In genomic region chr14:37591311-37591940, GRCh38 we compare ENCODE assay signal across 10 cellular contexts. TPM values are rescaled to one million over a fixed set of nuclear protein-coding genes. Genes with fewer than 3 reads are reported as not detected.
A peak's percentile ranks its signal among the peaks of the same experiment; 100 is the strongest.
DNase-seq lines count a peak whose midpoint lies in the region; ATAC-seq, FAIRE-seq and TF ChIP-seq lines count a peak whose summit lies in the region.
"Had no signal": no experiment of that assay in that cellular context is flagged by ENCODE, and none has a peak within 500 bp of the region (broad histone marks: within the 10 kb centered on the region; RNA-seq: fewer than 3 reads in every experiment).

No MANE protein-coding gene starts in this region.

- peak overlapping the region; percentile 82 for H3K27ac Mint-ChIP-seq in T-helper 2 cell treated with Interferon-gamma antibody and Interleukin-4, amounts not matched to agents 5 μg/mL and 100 μg/mL, for 36 hours

- ATAC-seq in GM18505 (IDR thresholded peaks at IDR 0.05; ENCODE audit: unreplicated experiment): no peak

- H3K4me2 ChIP-seq in hepatocyte: peak overlapping the region; percentile 87

- no peaks in the 10 kb centered on the region for H4K20me1 ChIP-seq in hepatocyte (ENCODE audit: insufficient read depth, poor library complexity, severe bottlenecking)

- WGBS in hepatocyte (ENCODE audit: low lambda C conversion rate, missing lambda C conversion rate): 2% methylated on average over 27 of the region's 45 CpGs
- 2 to 9% (median 5%) methylated on average over 36 to 45 of the region's 45 CpGs for WGBS in small intestine, 3 donors

- H3K4me1 Mint-ChIP-seq in T-helper 2 cell treated with Interferon-gamma antibody and Interleukin-4, amounts not matched to agents 5 μg/mL and 100 μg/mL, for 36 hours (ENCODE audit: low read depth): peaks cover 4% of the 10 kb centered on the region

- H3K79me2 ChIP-seq in hepatocyte: peaks cover 53% of the 10 kb centered on the region

- H3K36me3 ChIP-seq in hepatocyte (replicated peaks; ENCODE audit: insufficient read depth, low read depth) (no peaks in the 10 kb centered on the region), small intestine (ENCODE audit: control insufficient read depth in 2 of 2, insufficient read depth in 2 of 2, low read length in 2 of 2) (peaks cover 0 to 1% of the 10 kb centered on the region in 2 donors)

- DNase-seq in T-helper 2 cell treated with Interferon-gamma antibody and Interleukin-4, amounts not matched to agents 5 μg/mL and 100 μg/mL, for 36 hours (ENCODE audit: low spot score): no peak
- no peak for DNase-seq in T-helper 2 cell
- DNase-seq in NCI-H510A treated with DMSO at 0.1 percent for 48 hours (lab: John Stamatoyannopoulos, UW): peak; percentile 50
- DNase-seq in hepatocyte (ENCODE audit: low spot score): peak; percentile 75
- peak; percentile 49 for DNase-seq in small intestine
- DNase-seq in GDM1 (lab: John Stamatoyannopoulos, UW): no peak
- no peak for DNase-seq in occipital lobe (lab: John Stamatoyannopoulos, UW)
- DNase-seq: NCI-H1436 treated with DMSO at 0.1 percent for 48 hours had no signal

- H2AFZ ChIP-seq in hepatocyte: no peak overlapping the region

- H3K27ac ChIP-seq in hepatocyte (peak overlapping the region; percentile 95), small intestine (ENCODE audit: low read depth in 1 of 2, low read length in 1 of 2) (peak overlapping the region; percentile 74 to 80)

- no peak for TF ChIP-seq POLR2A in GM18505 (IDR thresholded peaks at IDR 0.05; ENCODE audit: borderline replicate concordance, extremely low read depth, insufficient read depth, insufficient read length)

- H3K4me1 ChIP-seq in hepatocyte (ENCODE audit: insufficient read depth) (peaks cover 1% of the 10 kb centered on the region), small intestine (ENCODE audit: control insufficient read depth in 2 of 2, insufficient read depth in 1 of 2, low read depth in 1 of 2, low read length in 1 of 2) (no peaks in the 10 kb centered on the region)

- peak overlapping the region; percentile 29 for H3K4me3 Mint-ChIP-seq in T-helper 2 cell treated with Interferon-gamma antibody and Interleukin-4, amounts not matched to agents 5 μg/mL and 100 μg/mL, for 36 hours

- peaks cover 66% of the 10 kb centered on the region for H3K27me3 ChIP-seq in hepatocyte
- H3K27me3 ChIP-seq in small intestine (ENCODE audit: control insufficient read depth in 2 of 2, insufficient read depth in 2 of 2, low read length in 2 of 2): peaks cover 0 to 37% of the 10 kb centered on the region in 2 donors

- peak; percentile 37 for TF ChIP-seq CTCF in hepatocyte (IDR thresholded peaks at IDR 0.05; ENCODE audit: poor library complexity)

- FAIRE-seq in small intestine (lab: Jason Lieb, UNC): no peak

- peaks cover 2% of the 10 kb centered on the region for H3K9me3 Mint-ChIP-seq in T-helper 2 cell treated with Interferon-gamma antibody and Interleukin-4, amounts not matched to agents 5 μg/mL and 100 μg/mL, for 36 hours

- H3K36me3 Mint-ChIP-seq in T-helper 2 cell treated with Interferon-gamma antibody and Interleukin-4, amounts not matched to agents 5 μg/mL and 100 μg/mL, for 36 hours (ENCODE audit: low read depth): no peaks in the 10 kb centered on the region

- no peaks in the 10 kb centered on the region for H3K9me2 ChIP-seq in hepatocyte (replicated peaks; ENCODE audit: insufficient read depth)

- H3K9me3 ChIP-seq in hepatocyte (ENCODE audit: low read depth) (no peaks in the 10 kb centered on the region), small intestine (ENCODE audit: control insufficient read depth, low read depth) (no peaks in the 10 kb centered on the region)

- H3K27me3 Mint-ChIP-seq in T-helper 2 cell treated with Interferon-gamma antibody and Interleukin-4, amounts not matched to agents 5 μg/mL and 100 μg/mL, for 36 hours (ENCODE audit: low read depth): peaks cover 73% of the 10 kb centered on the region

- H3K4me3 ChIP-seq in hepatocyte (peak overlapping the region; percentile 54), small intestine (ENCODE audit: low read depth in 1 of 2, low read length in 2 of 2) (peak overlapping the region; percentile 44 to 69)

RNA-seq across cellular contexts. Expression of gene FOXA1, which starts 3.6 kb away (rescaled TPM):
- 87.9 and 89.2 TPM in 2 replicates for total RNA-seq in hepatocyte
- polyA plus RNA-seq in hepatocyte: 75.3 and 85.7 TPM in 2 replicates
- 10 to 100 TPM in 2 of 3 donors, 1 to 10 TPM in 1; 8.4 to 11.9 (median 10.9) TPM for polyA plus RNA-seq in small intestine
- total RNA-seq in occipital lobe: not detected

RNA-seq across cellular contexts. Expression of gene TTC6, which starts 4.0 kb away (rescaled TPM):
- total RNA-seq in hepatocyte: 20.1 and 20.8 TPM in 2 replicates
- 6.4 and 8.8 TPM in 2 replicates for polyA plus RNA-seq in hepatocyte
- under 1 TPM; 0.22 to 0.54 (median 0.54) TPM for polyA plus RNA-seq in small intestine
- total RNA-seq in occipital lobe: 0.62 TPM
- polyA plus RNA-seq: AG04450 had no signal

Comparison
In these comparisons a context has a peak if more than half of its experiments do, and no peak if none do; other contexts are left out.
1. DNase-seq: peak in NCI-H510A treated with DMSO at 0.1 percent for 48 hours (single experiment), hepatocyte (single experiment) and small intestine (single experiment); none in T-helper 2 cell treated with Interferon-gamma antibody and Interleukin-4, amounts not matched to agents 5 μg/mL and 100 μg/mL, for 36 hours (single experiment), T-helper 2 cell (0 of 5), GDM1 (single experiment) and occipital lobe (single experiment).
2. RNA of gene FOXA1, which starts 3.6 kb away (total RNA-seq): 87.9 to 89.2 TPM in hepatocyte; not detected in occipital lobe (single experiment); every median in the first group is over 10 times any median in the second.
3. RNA of gene TTC6, which starts 4.0 kb away (total RNA-seq): 20.1 to 20.8 TPM in hepatocyte; 0.62 TPM in occipital lobe (single experiment); every median in the first group is over 10 times any median in the second.